Comparison of ENCODE assay signal across 10 cellular contexts in the genomic region with DNA sequence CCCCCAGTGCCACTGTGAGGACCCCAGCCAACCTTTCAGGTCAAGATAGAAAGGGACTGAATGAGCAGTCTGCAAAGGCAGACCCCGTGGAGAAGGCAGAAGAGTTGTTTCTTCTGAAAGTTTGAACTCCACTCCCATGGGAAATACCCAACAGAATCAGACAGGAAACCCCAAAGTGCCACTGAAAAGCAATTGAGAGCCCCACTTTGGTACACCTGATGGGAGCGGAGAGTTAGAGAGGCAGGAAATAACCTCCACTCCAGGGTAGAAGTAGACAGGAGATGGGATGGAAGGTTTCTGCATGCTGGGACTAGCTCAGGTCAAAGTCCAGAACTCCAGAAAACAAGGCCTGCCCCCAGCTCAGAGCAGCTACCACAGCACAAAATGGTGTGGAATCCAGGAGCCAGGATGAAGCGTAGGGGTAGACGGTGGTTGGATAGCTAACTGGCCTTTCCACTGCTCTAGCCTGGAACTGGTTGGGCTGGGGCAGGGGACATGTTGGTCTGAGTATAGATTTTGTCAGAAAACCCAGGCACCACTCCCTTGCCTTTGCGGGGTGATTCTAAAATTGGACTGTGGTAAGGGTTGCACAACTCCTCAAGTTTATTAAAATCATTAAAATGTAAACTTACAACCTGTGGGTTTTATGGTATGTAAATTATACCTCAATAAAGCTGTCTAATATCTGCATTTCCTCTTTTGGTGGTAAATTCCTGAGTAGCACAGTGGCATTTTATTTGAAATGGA. TPM values are rescaled to one million over a fixed set of nuclear protein-coding genes. Genes with fewer than 3 reads are reported as not detected.
DNase-seq lines count a peak whose midpoint lies in the region; ATAC-seq and TF ChIP-seq lines count a peak whose summit lies in the region.
"Had no signal": no experiment of that assay in that cellular context is flagged by ENCODE, and none has a peak within 500 bp of the region (broad histone marks: within the 10 kb centered on the region; RNA-seq: fewer than 3 reads in every experiment).

No MANE protein-coding gene starts in this region.

- H3K27me3 ChIP-seq in Panc1 (ENCODE audit: control insufficient read depth, insufficient read depth, low read length), result no peaks in the 10 kb centered on the region

- DNase-seq in activated CD4-positive, alpha-beta T cell treated with anti-CD3 and anti-CD28 coated beads, Interleukin-2, amount 10 ng/mL, durations not matched to agents 24 days and 14 days, result peak; percentile 69
- DNase-seq in activated CD4-positive, alpha-beta T cell treated with anti-CD3 and anti-CD28 coated beads for 48 hours, result no peak
- no peak for DNase-seq in Panc1 (ENCODE audit: low read depth, low spot score)
- no peak for DNase-seq in endothelial cell (ENCODE audit: low spot score)
- DNase-seq in stimulated activated effector memory CD8-positive, alpha-beta T cell treated with anti-CD3 and anti-CD28 coated beads, Interleukin-12 subunit alpha, Interleukin-12 subunit beta, amount 100 ng/mL, for 72 hours (ENCODE audit: low spot score in 2 of 2), result no peak
- no peak for DNase-seq in DMS114 treated with DMSO at 0.1 percent for 48 hours (lab: John Stamatoyannopoulos, UW; ENCODE audit: unreplicated experiment)
- DNase-seq in HEK293T (ENCODE audit: extremely low spot score), result no peak
- DNase-seq: C1 segment of cervical spinal cord, NCI-H524 treated with DMSO at 0.1 percent for 48 hours had no signal

- no peaks in the 10 kb centered on the region for H3K9me3 Mint-ChIP-seq in activated CD4-positive, alpha-beta T cell treated with anti-CD3 and anti-CD28 coated beads, Interleukin-2, amount 10 ng/mL, durations not matched to agents 24 days and 14 days
- no peaks in the 10 kb centered on the region for H3K9me3 Mint-ChIP-seq in endothelial cell (ENCODE audit: unreplicated experiment)
- no peaks in the 10 kb centered on the region for H3K9me3 Mint-ChIP-seq in stimulated activated effector memory CD8-positive, alpha-beta T cell treated with anti-CD3 and anti-CD28 coated beads, Interleukin-12 subunit alpha, Interleukin-12 subunit beta, amount 100 ng/mL, for 72 hours

- peak overlapping the region; percentile 26; the same call in 1 of the 2 replicates for H3K27ac ChIP-seq in Panc1 (ENCODE audit: low read length)

- no peak overlapping the region for H3K4me3 ChIP-seq in Panc1 (ENCODE audit: low read depth in 2 of 2, low read length in 2 of 2)

- H3K4me3 Mint-ChIP-seq in activated CD4-positive, alpha-beta T cell treated with anti-CD3 and anti-CD28 coated beads, Interleukin-2, amount 10 ng/mL, durations not matched to agents 24 days and 14 days, result peak overlapping the region; percentile 9
- H3K4me3 Mint-ChIP-seq in endothelial cell (ENCODE audit: unreplicated experiment), result peak overlapping the region; percentile 85
- H3K4me3 Mint-ChIP-seq in stimulated activated effector memory CD8-positive, alpha-beta T cell treated with anti-CD3 and anti-CD28 coated beads, Interleukin-12 subunit alpha, Interleukin-12 subunit beta, amount 100 ng/mL, for 72 hours, result no peak overlapping the region

- H3K9me3 ChIP-seq in Panc1 (ENCODE audit: control insufficient read depth, insufficient read depth, low read depth, low read length), result no peaks in the 10 kb centered on the region

- H3K36me3 Mint-ChIP-seq in activated CD4-positive, alpha-beta T cell treated with anti-CD3 and anti-CD28 coated beads, Interleukin-2, amount 10 ng/mL, durations not matched to agents 24 days and 14 days (ENCODE audit: low read depth), result peaks cover 35% of the 10 kb centered on the region
- H3K36me3 Mint-ChIP-seq in endothelial cell (ENCODE audit: low read depth, unreplicated experiment), result peaks cover 28% of the 10 kb centered on the region
- peaks cover 32% of the 10 kb centered on the region for H3K36me3 Mint-ChIP-seq in stimulated activated effector memory CD8-positive, alpha-beta T cell treated with anti-CD3 and anti-CD28 coated beads, Interleukin-12 subunit alpha, Interleukin-12 subunit beta, amount 100 ng/mL, for 72 hours

- no peaks in the 10 kb centered on the region; the same call in 1 of the 2 replicates for H3K36me3 ChIP-seq in Panc1 (ENCODE audit: control insufficient read depth, insufficient read depth, low read length)

- CTCF ChIA-PET in Panc1 (lab: Charles Lee) (interaction anchor here (0.8 kb wide), 1 partner anchor 70 kb away, joined by 5 read pairs; no protein-coding TSS in a partner anchor), HEK293T (lab: Yijun Ruan, JAX) (no interaction called here)

- BruUV-seq in Panc1 (replicated peaks; lab: Mats Ljungman, UMichigan), result no TSS peak

- TF ChIP-seq CTCF in Panc1 (IDR thresholded peaks at IDR 0.05) (no peak), endothelial cell (IDR thresholded peaks at IDR 0.05; ENCODE audit: unreplicated experiment) (no peak)

- H3K4me1 Mint-ChIP-seq in activated CD4-positive, alpha-beta T cell treated with anti-CD3 and anti-CD28 coated beads, Interleukin-2, amount 10 ng/mL, durations not matched to agents 24 days and 14 days, result peaks cover 32% of the 10 kb centered on the region
- peaks cover 30% of the 10 kb centered on the region for H3K4me1 Mint-ChIP-seq in endothelial cell (ENCODE audit: unreplicated experiment)
- peaks cover 22% of the 10 kb centered on the region for H3K4me1 Mint-ChIP-seq in stimulated activated effector memory CD8-positive, alpha-beta T cell treated with anti-CD3 and anti-CD28 coated beads, Interleukin-12 subunit alpha, Interleukin-12 subunit beta, amount 100 ng/mL, for 72 hours

- H3K4me1 ChIP-seq in Panc1 (ENCODE audit: control insufficient read depth, insufficient read depth, low read length), result peaks cover 17% of the 10 kb centered on the region

- in situ Hi-C loops in Panc1 (cut with HindIII; ENCODE audit: low pct_unique_long_range_greater_than_20kb, low sequenced_read_pairs), result loop anchor here (10.0 kb wide), 1 partner anchor 129 kb away; the partner anchor contains the start of gene CFAP92

- ATAC-seq in Panc1 (no peak), HG02588 (IDR thresholded peaks at IDR 0.05; ENCODE audit: unreplicated experiment) (no peak)
- no peak for ATAC-seq in stimulated activated effector memory CD8-positive, alpha-beta T cell treated with anti-CD3 and anti-CD28 coated beads, Interleukin-12 subunit alpha, Interleukin-12 subunit beta, amount 100 ng/mL, for 72 hours

- no peaks in the 10 kb centered on the region for H3K27me3 Mint-ChIP-seq in activated CD4-positive, alpha-beta T cell treated with anti-CD3 and anti-CD28 coated beads, Interleukin-2, amount 10 ng/mL, durations not matched to agents 24 days and 14 days
- H3K27me3 Mint-ChIP-seq in endothelial cell (ENCODE audit: unreplicated experiment), result peaks cover 11% of the 10 kb centered on the region

- POLR2A ChIA-PET in Panc1 (lab: Charles Lee), result no interaction called here
- POLR2A ChIA-PET in HEK293T (lab: Yijun Ruan, JAX), result no interaction called here

- peak overlapping the region; percentile 75 for H3K27ac Mint-ChIP-seq in activated CD4-positive, alpha-beta T cell treated with anti-CD3 and anti-CD28 coated beads, Interleukin-2, amount 10 ng/mL, durations not matched to agents 24 days and 14 days
- H3K27ac Mint-ChIP-seq in endothelial cell (ENCODE audit: unreplicated experiment), result no peak overlapping the region
- H3K27ac Mint-ChIP-seq in stimulated activated effector memory CD8-positive, alpha-beta T cell treated with anti-CD3 and anti-CD28 coated beads, Interleukin-12 subunit alpha, Interleukin-12 subunit beta, amount 100 ng/mL, for 72 hours, result peak overlapping the region; percentile 80

- intact Hi-C loops in activated CD4-positive, alpha-beta T cell treated with anti-CD3 and anti-CD28 coated beads, Interleukin-2, amount 10 ng/mL, durations not matched to agents 24 days and 14 days (cut with micrococcal nuclease), result loop anchor here (5.0 kb wide), 5 partner anchors 56 to 506 kb away; no protein-coding TSS in a partner anchor
- intact Hi-C loops in Panc1 (cut with micrococcal nuclease; ENCODE audit: unreplicated experiment), result no loop called here

TF ChIP-seq in HEK293T, 16 proteins besides CTCF, POLR2A, EP300 and RAD21:
- no peak for TF ChIP-seq L3MBTL2 (conservative IDR thresholded peaks at IDR 0.05)
- TF ChIP-seq NFRKB (IDR thresholded peaks at IDR 0.05), result no peak
- TF ChIP-seq TARDBP (IDR thresholded peaks at IDR 0.05), result no peak
- TF ChIP-seq SP1 (IDR thresholded peaks at IDR 0.05), result no peak
- no peak for TF ChIP-seq FOXK2 (IDR thresholded peaks at IDR 0.05)

RNA-seq across cellular contexts. Expression of gene RAB43, which starts 1.9 kb away (rescaled TPM):
- 42.5 and 44.3 TPM in 2 replicates for total RNA-seq in activated CD4-positive, alpha-beta T cell treated with anti-CD3 and anti-CD28 coated beads, Interleukin-2, amount 10 ng/mL, durations not matched to agents 24 days and 14 days
- total RNA-seq in Panc1 (2021; ENCODE audit: unreplicated experiment), result 27.7 TPM
- 30.0 TPM for polyA plus RNA-seq in Panc1 (2012; ENCODE audit: insufficient read length)
- total RNA-seq in endothelial cell (ENCODE audit: unreplicated experiment), result 53.0 TPM

RNA-seq across cellular contexts. Expression of gene ISY1, which starts 37.4 kb away (rescaled TPM):
- 73.8 and 83.7 TPM in 2 replicates for total RNA-seq in activated CD4-positive, alpha-beta T cell treated with anti-CD3 and anti-CD28 coated beads, Interleukin-2, amount 10 ng/mL, durations not matched to agents 24 days and 14 days
- total RNA-seq in Panc1 (2021; ENCODE audit: unreplicated experiment) (45.7 TPM), endothelial cell (ENCODE audit: unreplicated experiment) (61.9 TPM)
- 53.6 TPM for polyA plus RNA-seq in Panc1 (2012; ENCODE audit: insufficient read length)
